ENCODE assay signal across 8 cellular contexts in the genomic region with DNA sequence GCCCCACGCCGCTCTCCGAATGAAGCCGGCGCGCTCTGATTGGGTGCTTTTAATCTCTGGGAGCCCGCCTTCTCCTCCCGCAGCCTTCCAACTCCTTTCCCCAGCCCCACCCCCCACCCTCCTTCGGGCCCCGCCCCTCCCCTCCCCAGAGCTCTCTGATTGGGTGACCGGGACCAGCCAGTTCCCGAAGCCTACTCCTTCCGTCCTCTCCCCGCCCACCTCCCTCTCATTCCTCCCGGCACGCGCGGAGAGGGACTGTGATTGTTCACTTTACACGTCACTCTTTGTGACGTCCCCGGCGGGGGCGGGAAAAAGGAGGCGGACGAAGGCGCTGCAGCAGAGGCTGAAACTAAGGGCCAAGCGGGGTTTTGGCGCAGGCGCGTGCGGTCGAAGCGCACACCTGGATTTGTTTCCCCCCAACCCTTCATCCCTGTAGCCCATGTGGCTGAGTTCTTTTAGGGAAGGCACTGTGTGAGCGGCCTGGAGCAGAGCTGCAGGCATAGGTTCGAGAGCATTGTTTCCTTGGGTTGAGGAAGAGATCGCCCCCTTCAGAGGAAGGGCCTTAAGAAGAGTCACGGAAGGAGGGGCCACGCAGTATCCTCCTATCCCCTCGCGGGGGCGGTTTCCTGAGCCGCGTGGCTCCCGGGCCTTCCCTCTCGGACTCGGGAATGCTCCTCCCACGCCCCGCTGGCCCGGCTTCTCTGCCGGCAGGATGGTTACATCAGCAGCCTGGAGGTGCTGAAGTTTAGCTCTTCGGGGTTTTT.
DNase-seq lines count a peak whose midpoint lies in the region; ATAC-seq and FAIRE-seq lines count a peak whose summit lies in the region.

TSS of gene MEX3C (minus strand) at position 21 of the 764 bp plus-strand sequence. CDS start 361 bp downstream, outside the sequence.

- DNase-seq in Ammon's horn (ENCODE audit: low spot score), result peak; percentile 100
- peak; percentile 96 for DNase-seq in NCI-H446 treated with DMSO at 0.1 percent for 48 hours (lab: John Stamatoyannopoulos, UW)
- DNase-seq in cerebellar cortex (ENCODE audit: low spot score), result peak; percentile 100
- DNase-seq in stimulated activated CD4-positive, alpha-beta T cell treated with anti-CD3 and anti-CD28 coated beads, Interleukin-12 subunit alpha, Interleukin-12 subunit beta, amount 100 ng/mL, for 4 hours, result peak; percentile 99

- peak; percentile 78 for ATAC-seq in GM19043 (IDR thresholded peaks at IDR 0.05; ENCODE audit: low read depth, unreplicated experiment)
- ATAC-seq in HG03378 (IDR thresholded peaks at IDR 0.05; ENCODE audit: unreplicated experiment), result peak; percentile 83
- peak; percentile 84 to 86 for ATAC-seq in activated CD4-positive, CD25-positive, alpha-beta regulatory T cell treated with anti-CD3 and anti-CD28 coated beads, Interleukin-2, amount 50 U/mL, for 24 hours

- peak; percentile 9 for FAIRE-seq in islet of Langerhans (lab: Jason Lieb, UNC)

Comparison
In these comparisons a context has a peak if more than half of its experiments do, and no peak if none do; other contexts are left out.
1. Peak in every context shown above with its lines: DNase-seq and ATAC-seq.